11 cellular contexts compared by ENCODE assay signal in genomic region chr11:62712413-62712812, GRCh38. TPM values are rescaled to one million over a fixed set of nuclear protein-coding genes. Genes with fewer than 3 reads are reported as not detected.
A peak's percentile ranks its signal among the peaks of the same experiment; 100 is the strongest.
DNase-seq lines count a peak whose midpoint lies in the region; ATAC-seq, FAIRE-seq and TF ChIP-seq lines count a peak whose summit lies in the region.
"Had no signal": no experiment of that assay in that cellular context is flagged by ENCODE, and none has a peak within 500 bp of the region (broad histone marks: within the 10 kb centered on the region; RNA-seq: fewer than 3 reads in every experiment).

No MANE protein-coding gene starts in this region.

- DNase-seq in A549 (ENCODE audit: low read depth in 1 of 2, low spot score in 1 of 2) (no peak), MM.1S (no peak), immature natural killer cell (no peak), NCI-H1436 (lab: John Stamatoyannopoulos, UW) (no peak), NCI-H748 (lab: John Stamatoyannopoulos, UW; ENCODE audit: unreplicated experiment) (no peak)
- DNase-seq: activated gamma-delta T cell; NCI-H1105 treated with DMSO at 0.1 percent for 48 hours; NK-92 treated with Interleukin-12 subunit alpha and Interleukin-12 subunit beta, amount 100 ng/mL, for 24 hours; stimulated activated CD4-positive, alpha-beta T cell treated with anti-CD3 and anti-CD28 coated beads, Interleukin-2, amount 100 ng/mL, for 48 hours; trophoblast cell had no signal

- no peak for FAIRE-seq in A549 (lab: Jason Lieb, UNC)

- peaks cover 10 to 32% (median 23%) of the 10 kb centered on the region in 3 donors for H3K36me3 Mint-ChIP-seq in immature natural killer cell

- POLR2A ChIA-PET in A549 (lab: Yijun Ruan, JAX): interaction anchor here (3.5 to 3.6 kb wide), 2 partner anchors 15 to 41 kb away, joined by 15 to 28 read pairs; partner anchors contain the start of genes HNRNPUL2, TTC9C and ZBTB3

- H3K27me3 Mint-ChIP-seq in immature natural killer cell (ENCODE audit: low read depth in 3 of 3): peaks cover 2 to 6% (median 4%) of the 10 kb centered on the region in 3 donors

- no peak overlapping the region for H2AFZ ChIP-seq in MM.1S (ENCODE audit: low read length)

- H3K4me3 Mint-ChIP-seq in immature natural killer cell: peak overlapping the region in 1 of 5 donors; percentile 15

- H3K9me3 Mint-ChIP-seq in immature natural killer cell: no peaks in the 10 kb centered on the region

- peaks cover 57% of the 10 kb centered on the region for H3K79me2 ChIP-seq in MM.1S (ENCODE audit: low read length)

- CTCF ChIA-PET in A549 (lab: Yijun Ruan, JAX): interaction anchor here (1.0 to 1.6 kb wide), 3 partner anchors 11 to 74 kb away, joined by 3 to 8 read pairs (median 3); partner anchors contain the start of gene HNRNPUL2

- TF ChIP-seq POLR2A in A549 (IDR thresholded peaks at IDR 0.05; ENCODE audit: low read length): no peak

- peaks cover 15% of the 10 kb centered on the region for H3K36me3 ChIP-seq in MM.1S (replicated peaks; ENCODE audit: insufficient read depth, low read length)

- TF ChIP-seq RAD21 in A549 (conservative IDR thresholded peaks at IDR 0.05 in 1 of 2, IDR thresholded peaks at IDR 0.05 in 1 of 2): no peak

- TF ChIP-seq EP300 in A549 (IDR thresholded peaks at IDR 0.05): no peak

- no peaks in the 10 kb centered on the region for H4K20me1 ChIP-seq in MM.1S (ENCODE audit: insufficient read depth, low read length)

- H3K27ac Mint-ChIP-seq in immature natural killer cell: peak overlapping the region; percentile 26 to 90 (median 74)

- H3K9me2 ChIP-seq in MM.1S (replicated peaks; ENCODE audit: insufficient read depth, low read length): no peaks in the 10 kb centered on the region

- H3K27me3 ChIP-seq in MM.1S (replicated peaks; ENCODE audit: insufficient read depth, low read length): no peaks in the 10 kb centered on the region

- H3K4me1 ChIP-seq in A549 (peaks cover 49% of the 10 kb centered on the region), MM.1S (ENCODE audit: low read length) (peaks cover 71% of the 10 kb centered on the region)

- H3K4me2 ChIP-seq in A549: peak overlapping the region; percentile 67
- peak overlapping the region; percentile 19 for H3K4me2 ChIP-seq in MM.1S (ENCODE audit: low read depth, low read length)

- H3K9me3 ChIP-seq in A549 (no peaks in the 10 kb centered on the region), MM.1S (replicated peaks; ENCODE audit: insufficient read depth, low read length) (no peaks in the 10 kb centered on the region)

- peaks cover 33 to 53% of the 10 kb centered on the region in 2 donors for H3K4me1 Mint-ChIP-seq in immature natural killer cell

- WGBS in A549 (ENCODE audit: missing lambda C conversion rate): 93% methylated on average over 4 of the region's 4 CpGs

- TF ChIP-seq CTCF in A549 (IDR thresholded peaks at IDR 0.05): no peak
- TF ChIP-seq CTCF in MM.1S (IDR thresholded peaks at IDR 0.05; ENCODE audit: low read length): no peak

- no peak overlapping the region for H3K9ac ChIP-seq in MM.1S (ENCODE audit: low read length)

- peak overlapping the region; percentile 6 to 80; a peak in 3 of 6 replicates for H3K27ac ChIP-seq in A549
- peak overlapping the region; percentile 68; the same call in 1 of the 2 replicates for H3K27ac ChIP-seq in MM.1S (ENCODE audit: low read length)

- no peak overlapping the region for H3K4me3 ChIP-seq in A549
- no peak overlapping the region for H3K4me3 ChIP-seq in MM.1S (ENCODE audit: low read length)

- H3F3A ChIP-seq in MM.1S (ENCODE audit: insufficient read depth, low read length): peaks cover 71% of the 10 kb centered on the region

- no peak for ATAC-seq in A549
- ATAC-seq in GM18519 (IDR thresholded peaks at IDR 0.05; ENCODE audit: low FRiP score, unreplicated experiment): no peak

TF ChIP-seq in A549, 52 proteins besides CTCF, POLR2A, EP300 and RAD21:
- no peak for TF ChIP-seq FOXS1 (CRISPR knock-in tag; IDR thresholded peaks at IDR 0.05)
- no peak for TF ChIP-seq SMC3 (IDR thresholded peaks at IDR 0.05)
- TF ChIP-seq JUNB (IDR thresholded peaks at IDR 0.05): no peak
- no peak for TF ChIP-seq ESRRA (IDR thresholded peaks at IDR 0.05; ENCODE audit: borderline replicate concordance, low read length)
- no peak for TF ChIP-seq REST (IDR thresholded peaks at IDR 0.05)
- no peak for TF ChIP-seq MAZ (IDR thresholded peaks at IDR 0.05; ENCODE audit: borderline replicate concordance, low read depth, low read length)
TF ChIP-seq in A549: peak in this region for 0.

RNA-seq across cellular contexts. Expression of gene GNG3, which starts 4.9 kb away (rescaled TPM):
- polyA plus RNA-seq in A549 (2011; rRNA removed) (not detected in 2 replicates), A549 (2017; fragmentation: RNase III; extraction: RNeasy Plus Mini Kit Qiagen cat#74134 plus additional on column Dnase treatment) (0.15 TPM in 1 of 3 replicates, not detected in the others), immature natural killer cell (not detected)
- 0.04 TPM in 1 of 2 replicates, not detected in the other for polyA plus RNA-seq in A549 (2012; cell fraction: cytosol; rRNA removed)
- polyA plus RNA-seq in A549 (2012; cell fraction: nucleus; rRNA removed): 0.10 TPM in 1 of 2 replicates, not detected in the other
- not detected in 2 replicates for polyA minus RNA-seq in A549 (2011; rRNA and poly(A)+ RNA removed)

RNA-seq across cellular contexts. Expression of gene BSCL2, which starts 5.2 kb away (rescaled TPM):
- polyA plus RNA-seq in A549 (2011; rRNA removed) (63.9 and 101 TPM in 2 replicates), A549 (2017; fragmentation: RNase III; extraction: RNeasy Plus Mini Kit Qiagen cat#74134 plus additional on column Dnase treatment) (63.0 to 72.4 TPM (median 64.5 TPM) in 3 replicates), immature natural killer cell (10 to 100 TPM; 52.5 to 54.1 (median 53.6) TPM)
- polyA plus RNA-seq in A549 (2012; cell fraction: cytosol; rRNA removed): 97.9 and 118 TPM in 2 replicates
- 127 and 182 TPM in 2 replicates for polyA plus RNA-seq in A549 (2012; cell fraction: nucleus; rRNA removed)
- polyA minus RNA-seq in A549 (2011; rRNA and poly(A)+ RNA removed): 98.1 and 142 TPM in 2 replicates

RNA-seq across cellular contexts. Expression of gene HNRNPUL2, which starts 14.8 kb away (rescaled TPM):
- 31.4 and 31.6 TPM in 2 replicates for polyA plus RNA-seq in A549 (2011; rRNA removed)
- polyA plus RNA-seq in A549 (2012; cell fraction: cytosol; rRNA removed): 18.4 and 20.8 TPM in 2 replicates
- polyA plus RNA-seq in A549 (2012; cell fraction: nucleus; rRNA removed): 11.6 and 16.1 TPM in 2 replicates
- 71.3 to 79.5 TPM (median 74.4 TPM) in 3 replicates for polyA plus RNA-seq in A549 (2017; fragmentation: RNase III; extraction: RNeasy Plus Mini Kit Qiagen cat#74134 plus additional on column Dnase treatment)
- polyA minus RNA-seq in A549 (2011; rRNA and poly(A)+ RNA removed): 17.1 and 17.8 TPM in 2 replicates
- polyA plus RNA-seq in immature natural killer cell: 1 to 10 TPM in 2 of 3 donors, under 1 TPM in 1; 0.97 to 4.8 (median 1.1) TPM

RNA-seq across cellular contexts. Expression of gene TTC9C, which starts 15.9 kb away (rescaled TPM):
- 42.6 and 44.0 TPM in 2 replicates for polyA plus RNA-seq in A549 (2011; rRNA removed)
- polyA plus RNA-seq in A549 (2012; cell fraction: cytosol; rRNA removed): 21.7 and 21.9 TPM in 2 replicates
- polyA plus RNA-seq in A549 (2012; cell fraction: nucleus; rRNA removed): 16.7 and 25.4 TPM in 2 replicates
- polyA plus RNA-seq in A549 (2017; fragmentation: RNase III; extraction: RNeasy Plus Mini Kit Qiagen cat#74134 plus additional on column Dnase treatment): 32.6 to 34.1 TPM (median 33.5 TPM) in 3 replicates
- 20.7 and 27.0 TPM in 2 replicates for polyA minus RNA-seq in A549 (2011; rRNA and poly(A)+ RNA removed)
- polyA plus RNA-seq in immature natural killer cell: 10 to 100 TPM; 11.2 to 19.0 (median 14.5) TPM

RNA-seq across cellular contexts. Expression of gene LRRN4CL, which starts 23.1 kb away (rescaled TPM):
- polyA plus RNA-seq in A549 (2011; rRNA removed): 0.03 and 0.04 TPM in 2 replicates
- polyA plus RNA-seq in A549 (2012; cell fraction: cytosol; rRNA removed): 0.05 TPM in 2 replicates
- polyA plus RNA-seq in A549 (2012; cell fraction: nucleus; rRNA removed): 0.43 and 0.47 TPM in 2 replicates
- 0.03 to 0.08 TPM (median 0.08 TPM) in 3 replicates for polyA plus RNA-seq in A549 (2017; fragmentation: RNase III; extraction: RNeasy Plus Mini Kit Qiagen cat#74134 plus additional on column Dnase treatment)
- 0.29 and 0.70 TPM in 2 replicates for polyA minus RNA-seq in A549 (2011; rRNA and poly(A)+ RNA removed)
- polyA plus RNA-seq in immature natural killer cell: not detected
